14 cellular contexts compared by ENCODE assay signal in genomic region chr20:34269996-34270627, GRCh38. TPM values are rescaled to one million over a fixed set of nuclear protein-coding genes. Genes with fewer than 3 reads are reported as not detected.
A peak's percentile ranks its signal among the peaks of the same experiment; 100 is the strongest.
DNase-seq lines count a peak whose midpoint lies in the region; ATAC-seq, FAIRE-seq and TF ChIP-seq lines count a peak whose summit lies in the region.
"Had no signal": no experiment of that assay in that cellular context is flagged by ENCODE, and none has a peak within 500 bp of the region (broad histone marks: within the 10 kb centered on the region; RNA-seq: fewer than 3 reads in every experiment).

No MANE protein-coding gene starts in this region.

- H3K4me2 ChIP-seq in HCT116 (ENCODE audit: low read length) (no peak overlapping the region), skeletal muscle satellite cell (ENCODE audit: low read length) (peak overlapping the region; percentile 46)

- CTCF ChIA-PET in HCT116 (lab: Charles Lee): no interaction called here

- H3K27me3 ChIP-seq in HCT116 (ENCODE audit: insufficient read depth, low read length): no peaks in the 10 kb centered on the region
- no peaks in the 10 kb centered on the region for H3K27me3 ChIP-seq in skeletal muscle satellite cell (ENCODE audit: control insufficient read depth, insufficient read depth, low read length)

- TF ChIP-seq RAD21 in HCT116 (IDR thresholded peaks at IDR 0.05; ENCODE audit: low read depth): no peak

- no peak overlapping the region for H3K4me3 ChIP-seq in HCT116 (replicated peaks in 1 of 2; ENCODE audit: low read depth in 1 of 2, low read length in 2 of 2)
- no peak overlapping the region for H3K4me3 ChIP-seq in cardiac fibroblast (replicated peaks in 1 of 2; ENCODE audit: low read depth in 2 of 2, low read length in 2 of 2)
- no peak overlapping the region for H3K4me3 ChIP-seq in skeletal muscle satellite cell (ENCODE audit: low read length)
- H3K4me3 ChIP-seq: GM12878 had no signal

- BruUV-seq in HCT116 (replicated peaks; lab: Mats Ljungman, UMichigan): TSS peak; percentile 5

- H3K9me2 ChIP-seq in HCT116 (ENCODE audit: insufficient read depth): no peaks in the 10 kb centered on the region

- H3K36me3 ChIP-seq in HCT116 (ENCODE audit: control insufficient read depth in 1 of 2, insufficient read depth in 2 of 2, low read length in 2 of 2): peaks cover 10 to 12% of the 10 kb centered on the region in 2 experiments; a peak in 2 of 4 replicates
- H3K36me3 ChIP-seq in skeletal muscle satellite cell (ENCODE audit: insufficient read depth, low read length): peaks cover 3% of the 10 kb centered on the region
- H3K36me3 ChIP-seq: lower lobe of right lung had no signal

- no peak for TF ChIP-seq CTCF in HCT116 (IDR thresholded peaks at IDR 0.05 in 2 of 3, conservative IDR thresholded peaks at IDR 0.05 in 1 of 3; ENCODE audit: borderline replicate concordance in 1 of 3, insufficient read depth in 1 of 3, low read depth in 2 of 3, low read length in 2 of 3)
- no peak for TF ChIP-seq CTCF in cardiac fibroblast (IDR thresholded peaks at IDR 0.05; ENCODE audit: low read depth, low read length)
- TF ChIP-seq CTCF in D721Med (IDR thresholded peaks at IDR 0.05; ENCODE audit: insufficient read depth, missing control alignments): no peak

- no peak for FAIRE-seq in D721Med (lab: Jason Lieb, UNC)
- FAIRE-seq: GM12878 had no signal

- POLR2A ChIA-PET in HCT116 (lab: Charles Lee): interaction anchor here (0.7 kb wide), 1 partner anchor 34 kb away, joined by 3 read pairs; no protein-coding TSS in a partner anchor

- no peaks in the 10 kb centered on the region for H3K79me2 ChIP-seq in HCT116 (ENCODE audit: insufficient read depth, low read length)

- no peak overlapping the region for H3K9ac ChIP-seq in HCT116 (ENCODE audit: low read length)
- no peak overlapping the region for H3K9ac ChIP-seq in skeletal muscle satellite cell (ENCODE audit: low read depth, low read length)

- H3K9me3 ChIP-seq in HCT116 (ENCODE audit: control insufficient read depth in 1 of 2, insufficient read depth in 1 of 2, low read depth in 1 of 2, low read length in 2 of 2) (no peaks in the 10 kb centered on the region), skeletal muscle satellite cell (replicated peaks; ENCODE audit: low read length) (no peaks in the 10 kb centered on the region)
- H3K9me3 ChIP-seq: lower lobe of right lung had no signal

- H3K4me1 ChIP-seq in HCT116 (ENCODE audit: control insufficient read depth in 1 of 2, insufficient read depth in 2 of 2, low read length in 2 of 2): no peaks in the 10 kb centered on the region
- H3K4me1 ChIP-seq in skeletal muscle satellite cell (ENCODE audit: control insufficient read depth, insufficient read depth, low read length): peaks cover 36% of the 10 kb centered on the region

- no peak overlapping the region for H2AFZ ChIP-seq in HCT116 (ENCODE audit: low read depth, low read length, poor library complexity, severe bottlenecking)

- DNase-seq in HCT116 (ENCODE audit: low read depth, low spot score) (no peak), cardiac fibroblast (ENCODE audit: low read depth in 2 of 2) (peak; percentile 89), left ventricle myocardium superior (peak; percentile 34), D721Med (ENCODE audit: insufficient read length, low spot score) (no peak), nucleus accumbens (lab: John Stamatoyannopoulos, UW) (no peak), NCI-H1105 treated with DMSO at 0.1 percent for 48 hours (lab: John Stamatoyannopoulos, UW) (no peak)
- DNase-seq: hippocampal formation, lower lobe of right lung, NCI-H2171 had no signal

- no peaks in the 10 kb centered on the region for H4K20me1 ChIP-seq in HCT116 (ENCODE audit: insufficient read depth)

- intact Hi-C loops in HCT116 (cut with micrococcal nuclease): no loop called here
- intact Hi-C loops in left ventricle myocardium superior (cut with micrococcal nuclease): no loop called here

- no peak for TF ChIP-seq POLR2A in HCT116 (IDR thresholded peaks at IDR 0.05; ENCODE audit: borderline replicate concordance, extremely low read depth, insufficient read depth, insufficient read length)

- no peak overlapping the region for H3K27ac ChIP-seq in HCT116 (ENCODE audit: low read depth, low read length)
- H3K27ac ChIP-seq: lower lobe of right lung had no signal

- RAD21 ChIA-PET in HCT116 (lab: Charles Lee; ENCODE audit: low non-redundant PET in 1 of 2, low total read pairs in 2 of 2, uncharacterized antibody in 2 of 2, unreplicated experiment in 2 of 2): no interaction called here

- no peak for ATAC-seq in HCT116
- peak; percentile 78 for ATAC-seq in left ventricle myocardium superior
- no peak for ATAC-seq in HG02798 (IDR thresholded peaks at IDR 0.05; ENCODE audit: poor library complexity, unreplicated experiment)

TF ChIP-seq in HCT116, 20 proteins besides CTCF, POLR2A, EP300 and RAD21 (continues in another document):
- TF ChIP-seq ZNF274 (IDR thresholded peaks at IDR 0.05; ENCODE audit: low read depth, low read length): no peak
- TF ChIP-seq TCF7L2 (IDR thresholded peaks at IDR 0.05; ENCODE audit: borderline replicate concordance, extremely low read depth, insufficient read depth, insufficient read length): no peak
- TF ChIP-seq EZH2 (IDR thresholded peaks at IDR 0.05): no peak
- TF ChIP-seq YY1 (IDR thresholded peaks at IDR 0.05; ENCODE audit: extremely low read depth, insufficient replicate concordance, low read depth, low read length): no peak
- TF ChIP-seq CBX3 (IDR thresholded peaks at IDR 0.05; ENCODE audit: low read depth): no peak
- TF ChIP-seq, protein P1, sequence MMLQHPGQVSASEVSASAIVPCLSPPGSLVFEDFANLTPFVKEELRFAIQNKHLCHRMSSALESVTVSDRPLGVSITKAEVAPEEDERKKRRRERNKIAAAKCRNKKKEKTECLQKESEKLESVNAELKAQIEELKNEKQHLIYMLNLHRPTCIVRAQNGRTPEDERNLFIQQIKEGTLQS (IDR thresholded peaks at IDR 0.05): no peak
- no peak for TF ChIP-seq ZFX (IDR thresholded peaks at IDR 0.05)
- TF ChIP-seq MAX (IDR thresholded peaks at IDR 0.05): no peak
- TF ChIP-seq REST (IDR thresholded peaks at IDR 0.05; ENCODE audit: low read depth): no peak
- no peak for TF ChIP-seq EZH2phosphoT487 (IDR thresholded peaks at IDR 0.05; ENCODE audit: borderline replicate concordance)
- no peak for TF ChIP-seq SP1 (IDR thresholded peaks at IDR 0.05; ENCODE audit: low read depth)
- no peak for TF ChIP-seq POLR2AphosphoS5 (IDR thresholded peaks at IDR 0.05; ENCODE audit: low read depth, low read length)
- TF ChIP-seq, protein P2, sequence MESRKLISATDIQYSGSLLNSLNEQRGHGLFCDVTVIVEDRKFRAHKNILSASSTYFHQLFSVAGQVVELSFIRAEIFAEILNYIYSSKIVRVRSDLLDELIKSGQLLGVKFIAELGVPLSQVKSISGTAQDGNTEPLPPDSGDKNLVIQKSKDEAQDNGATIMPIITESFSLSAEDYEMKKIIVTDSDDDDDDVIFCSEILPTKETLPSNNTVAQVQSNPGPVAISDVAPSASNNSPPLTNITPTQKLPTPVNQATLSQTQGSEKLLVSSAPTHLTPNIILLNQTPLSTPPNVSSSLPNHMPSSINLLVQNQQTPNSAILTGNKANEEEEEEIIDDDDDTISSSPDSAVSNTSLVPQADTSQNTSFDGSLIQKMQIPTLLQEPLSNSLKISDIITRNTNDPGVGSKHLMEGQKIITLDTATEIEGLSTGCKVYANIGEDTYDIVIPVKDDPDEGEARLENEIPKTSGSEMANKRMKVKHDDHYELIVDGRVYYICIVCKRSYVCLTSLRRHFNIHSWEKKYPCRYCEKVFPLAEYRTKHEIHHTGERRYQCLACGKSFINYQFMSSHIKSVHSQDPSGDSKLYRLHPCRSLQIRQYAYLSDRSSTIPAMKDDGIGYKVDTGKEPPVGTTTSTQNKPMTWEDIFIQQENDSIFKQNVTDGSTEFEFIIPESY (IDR thresholded peaks at IDR 0.05; ENCODE audit: extremely low read depth, insufficient replicate concordance, low read length): no peak
- no peak for TF ChIP-seq EGR1 (IDR thresholded peaks at IDR 0.05; ENCODE audit: low read depth)
- TF ChIP-seq SRF (IDR thresholded peaks at IDR 0.05; ENCODE audit: low read depth): no peak
- TF ChIP-seq ELF1 (IDR thresholded peaks at IDR 0.05; ENCODE audit: borderline replicate concordance, low read depth): no peak
- no peak for TF ChIP-seq JUND (IDR thresholded peaks at IDR 0.05)
- TF ChIP-seq FOSL1 (IDR thresholded peaks at IDR 0.05; ENCODE audit: low read depth): no peak

RNA-seq across cellular contexts. Expression of gene ASIP, which starts 28.9 kb away (rescaled TPM):
- total RNA-seq in HCT116 (2021; ENCODE audit: unreplicated experiment): not detected
- 0.12 and 0.34 TPM in 2 replicates for polyA plus RNA-seq in HCT116 (2012)
- total RNA-seq in left ventricle myocardium superior: 9.5 TPM
- not detected in 2 replicates for total RNA-seq in skeletal muscle satellite cell (2012; rRNA removed)
- total RNA-seq: activated T-helper 17 cell treated with anti-CD3 and anti-CD28 coated beads, Interleukin-2, amount 50 U/mL, for 72 hours; GM12878; lower lobe of right lung; temporal lobe had no signal

RNA-seq across cellular contexts. Expression of gene AHCY, which starts 33.0 kb away (rescaled TPM):
- 350 TPM for total RNA-seq in HCT116 (2021; ENCODE audit: unreplicated experiment)
- 386 and 409 TPM in 2 replicates for polyA plus RNA-seq in HCT116 (2012)
- 60.2 TPM for total RNA-seq in left ventricle myocardium superior
- 145 and 147 TPM in 2 replicates for total RNA-seq in skeletal muscle satellite cell (2012; rRNA removed)

Comparison
In these comparisons a context has a peak if more than half of its experiments do, and no peak if none do; other contexts are left out.
1. DNase-seq: peak in cardiac fibroblast (2 of 2) and left ventricle myocardium superior (single experiment); none in HCT116 (single experiment), D721Med (single experiment), nucleus accumbens (0 of 56) and NCI-H1105 treated with DMSO at 0.1 percent for 48 hours (single experiment).
2. RNA of gene ASIP, which starts 28.9 kb away (total RNA-seq): 9.5 TPM in left ventricle myocardium superior (single experiment); not detected in HCT116 (single experiment); every median in the first group is over 10 times any median in the second.